Comparison of ENCODE assay signal across 10 cellular contexts in the genomic region with DNA sequence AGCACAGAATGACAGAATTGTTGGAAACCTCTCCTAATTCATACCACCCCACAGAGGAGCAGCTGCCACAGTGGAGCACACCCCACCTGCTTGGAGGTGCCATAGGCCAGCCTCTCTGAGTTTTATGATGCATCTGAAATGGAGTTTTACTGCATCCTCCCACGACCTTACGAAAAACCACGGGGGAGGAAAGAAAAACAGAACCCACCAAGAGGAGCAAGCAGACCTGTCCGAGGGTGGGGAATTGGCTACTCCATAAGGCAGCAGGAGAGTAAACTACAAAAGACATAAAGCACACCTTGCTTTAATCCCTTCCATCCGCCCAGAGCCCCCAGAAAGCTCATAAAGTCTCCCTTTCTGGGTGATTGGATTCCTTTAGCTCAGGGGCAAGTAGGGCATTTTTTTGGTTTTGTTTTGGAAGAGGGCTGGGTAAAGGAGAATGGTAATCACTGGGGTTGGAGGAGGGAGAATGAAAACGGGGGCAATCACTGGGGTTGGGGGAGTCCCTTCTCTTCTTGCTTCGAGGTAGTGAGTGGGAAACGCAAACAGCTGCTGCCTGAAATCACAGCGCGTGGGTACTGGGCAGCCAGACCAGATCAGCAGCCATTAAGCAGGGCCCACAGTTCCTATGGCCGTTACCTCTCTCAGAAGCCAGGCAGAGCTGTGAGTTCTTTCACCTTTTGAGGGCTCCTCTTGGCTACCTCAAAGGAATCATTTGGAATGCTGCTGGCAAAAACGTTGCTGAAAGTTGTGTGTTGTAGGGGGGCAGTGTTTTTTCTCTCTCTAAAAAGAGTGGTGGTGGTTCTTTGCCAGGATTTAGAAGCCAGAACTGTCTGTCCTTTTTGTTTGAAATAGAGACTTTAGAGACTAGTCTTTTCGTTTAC.
DNase-seq lines count a peak whose midpoint lies in the region; ATAC-seq, FAIRE-seq and TF ChIP-seq lines count a peak whose summit lies in the region.
"Had no signal": no experiment of that assay in that cellular context is flagged by ENCODE, and none has a peak within 500 bp of the region (broad histone marks: within the 10 kb centered on the region; RNA-seq: fewer than 3 reads in every experiment).

No MANE protein-coding gene starts in this region.

- TF ChIP-seq CTCF in pancreas (IDR thresholded peaks at IDR 0.05) (no peak), vagina (IDR thresholded peaks at IDR 0.05) (no peak)

- peaks cover 31% of the 10 kb centered on the region for H3K4me1 Mint-ChIP-seq in stimulated activated naive CD8-positive, alpha-beta T cell treated with anti-CD3 and anti-CD28 coated beads, Interleukin-15, Interleukin-2, amounts not matched to agents 100 ng/mL and 50 ng/mL, for 24 hours (ENCODE audit: low read depth)

- no peaks in the 10 kb centered on the region for H3K27me3 ChIP-seq in duodenal mucosa (ENCODE audit: control insufficient read depth in 1 of 2, insufficient read depth in 2 of 2, low read length in 2 of 2)
- H3K27me3 ChIP-seq in pancreas, result no peaks in the 10 kb centered on the region
- H3K27me3 ChIP-seq in vagina, result no peaks in the 10 kb centered on the region

- H3K9me3 ChIP-seq in duodenal mucosa (ENCODE audit: control insufficient read depth in 1 of 2, low read length in 2 of 2), result no peaks in the 10 kb centered on the region
- no peaks in the 10 kb centered on the region for H3K9me3 ChIP-seq in pancreas
- no peaks in the 10 kb centered on the region for H3K9me3 ChIP-seq in vagina

- H3K27ac ChIP-seq in duodenal mucosa (ENCODE audit: low read depth, low read length) (peak overlapping the region; percentile 55), pancreas (peak overlapping the region; percentile 13 to 68 (median 48)), vagina (peak overlapping the region; percentile 73)

- no peak for ATAC-seq in stimulated activated naive CD8-positive, alpha-beta T cell treated with anti-CD3 and anti-CD28 coated beads, Interleukin-15, Interleukin-2, amounts not matched to agents 100 U/mL and 50 U/mL, for 24 hours
- no peak for ATAC-seq in pancreas

- H3K4me3 ChIP-seq in duodenal mucosa (ENCODE audit: low read depth in 1 of 2, low read length in 2 of 2) (no peak overlapping the region), pancreas (no peak overlapping the region), vagina (no peak overlapping the region)

- peak overlapping the region in 1 of 2 donors; percentile 15 for H3K9ac ChIP-seq in duodenal mucosa (ENCODE audit: low read depth in 1 of 2, low read length in 2 of 2)

- intact Hi-C loops in pancreas (cut with DNase I), result no loop called here
- intact Hi-C loops in vagina (cut with DNase I), result no loop called here

- no peak for FAIRE-seq in pancreas (lab: Jason Lieb, UNC)

- 74 to 75% methylated on average over 13 of the region's 13 CpGs for WGBS in pancreas, 2 donors

- no peaks in the 10 kb centered on the region for H3K9me3 Mint-ChIP-seq in stimulated activated naive CD8-positive, alpha-beta T cell treated with anti-CD3 and anti-CD28 coated beads, Interleukin-15, Interleukin-2, amounts not matched to agents 100 ng/mL and 50 ng/mL, for 24 hours

- no peak for TF ChIP-seq POLR2A in vagina (IDR thresholded peaks at IDR 0.05)

- H3K4me1 ChIP-seq in duodenal mucosa (ENCODE audit: control insufficient read depth in 1 of 2, insufficient read depth in 2 of 2, low read length in 2 of 2) (peaks cover 12 to 19% of the 10 kb centered on the region in 2 donors), pancreas (peaks cover 12 to 20% (median 18%) of the 10 kb centered on the region in 3 donors), vagina (peaks cover 25% of the 10 kb centered on the region)

- peak overlapping the region; percentile 67 for H3K27ac Mint-ChIP-seq in stimulated activated naive CD8-positive, alpha-beta T cell treated with anti-CD3 and anti-CD28 coated beads, Interleukin-15, Interleukin-2, amounts not matched to agents 100 ng/mL and 50 ng/mL, for 24 hours

- H3K4me3 Mint-ChIP-seq in stimulated activated naive CD8-positive, alpha-beta T cell treated with anti-CD3 and anti-CD28 coated beads, Interleukin-15, Interleukin-2, amounts not matched to agents 100 ng/mL and 50 ng/mL, for 24 hours, result no peak overlapping the region

- H3K36me3 ChIP-seq in duodenal mucosa (ENCODE audit: control insufficient read depth in 1 of 2, insufficient read depth in 2 of 2, low read length in 2 of 2), result no peaks in the 10 kb centered on the region
- no peaks in the 10 kb centered on the region for H3K36me3 ChIP-seq in pancreas
- H3K36me3 ChIP-seq in vagina, result no peaks in the 10 kb centered on the region

- no peak for DNase-seq in stimulated activated naive CD8-positive, alpha-beta T cell treated with anti-CD3 and anti-CD28 coated beads, Interleukin-15, Interleukin-2, amounts not matched to agents 100 U/mL and 50 U/mL, for 24 hours
- no peak for DNase-seq in pancreas
- DNase-seq in vagina (ENCODE audit: extremely low spot score in 2 of 2), result no peak
- DNase-seq in DMS114 treated with DMSO at 0.1 percent for 48 hours (lab: John Stamatoyannopoulos, UW; ENCODE audit: unreplicated experiment), result no peak
- no peak for DNase-seq in SK-N-DZ (ENCODE audit: low spot score)
- no peak for DNase-seq in activated naive CD4-positive, alpha-beta T cell (lab: John Stamatoyannopoulos, UW)
- DNase-seq: AML-193, NCI-H2171 had no signal

- no peaks in the 10 kb centered on the region for H3K27me3 Mint-ChIP-seq in stimulated activated naive CD8-positive, alpha-beta T cell treated with anti-CD3 and anti-CD28 coated beads, Interleukin-15, Interleukin-2, amounts not matched to agents 100 ng/mL and 50 ng/mL, for 24 hours

- H3K36me3 Mint-ChIP-seq in stimulated activated naive CD8-positive, alpha-beta T cell treated with anti-CD3 and anti-CD28 coated beads, Interleukin-15, Interleukin-2, amounts not matched to agents 100 ng/mL and 50 ng/mL, for 24 hours (ENCODE audit: low read depth), result no peaks in the 10 kb centered on the region
